8 cellular contexts compared by ENCODE assay signal in the genomic region with DNA sequence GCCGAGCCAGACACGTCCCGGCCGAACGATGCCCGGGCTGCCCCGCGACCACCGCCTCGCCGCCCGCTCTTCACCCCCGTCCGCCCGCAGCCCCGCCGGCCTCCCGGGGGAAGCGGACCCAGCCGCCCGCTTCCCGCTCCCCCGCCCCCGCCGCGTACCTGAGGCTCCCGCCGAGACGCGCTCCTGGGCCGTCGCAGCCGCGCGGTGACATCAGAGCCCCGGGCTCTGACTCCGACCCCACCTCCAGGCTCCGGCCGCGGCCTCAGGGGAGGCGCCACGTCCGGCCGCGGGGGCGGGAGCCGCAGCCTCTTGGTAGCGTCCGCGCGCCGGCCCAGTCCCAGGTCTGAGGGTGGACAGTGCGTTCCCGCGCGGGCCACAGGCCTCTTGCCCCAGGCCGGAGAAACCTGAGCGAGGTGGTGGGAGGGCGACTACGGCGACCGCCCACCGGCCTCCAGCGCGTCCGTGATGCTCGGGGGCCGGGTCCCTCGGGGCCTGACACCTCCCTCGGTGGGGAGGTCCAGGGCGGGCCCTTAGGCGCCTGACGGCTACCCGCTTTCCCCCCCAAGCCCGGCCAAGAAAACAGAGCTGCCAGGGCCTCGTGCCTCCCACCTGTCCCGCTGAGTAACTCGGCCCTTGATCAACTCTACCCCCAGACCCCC. TPM values are rescaled to one million over a fixed set of nuclear protein-coding genes. Genes with fewer than 3 reads are reported as not detected.
DNase-seq lines count a peak whose midpoint lies in the region; ATAC-seq and TF ChIP-seq lines count a peak whose summit lies in the region.

A gene with protein sequence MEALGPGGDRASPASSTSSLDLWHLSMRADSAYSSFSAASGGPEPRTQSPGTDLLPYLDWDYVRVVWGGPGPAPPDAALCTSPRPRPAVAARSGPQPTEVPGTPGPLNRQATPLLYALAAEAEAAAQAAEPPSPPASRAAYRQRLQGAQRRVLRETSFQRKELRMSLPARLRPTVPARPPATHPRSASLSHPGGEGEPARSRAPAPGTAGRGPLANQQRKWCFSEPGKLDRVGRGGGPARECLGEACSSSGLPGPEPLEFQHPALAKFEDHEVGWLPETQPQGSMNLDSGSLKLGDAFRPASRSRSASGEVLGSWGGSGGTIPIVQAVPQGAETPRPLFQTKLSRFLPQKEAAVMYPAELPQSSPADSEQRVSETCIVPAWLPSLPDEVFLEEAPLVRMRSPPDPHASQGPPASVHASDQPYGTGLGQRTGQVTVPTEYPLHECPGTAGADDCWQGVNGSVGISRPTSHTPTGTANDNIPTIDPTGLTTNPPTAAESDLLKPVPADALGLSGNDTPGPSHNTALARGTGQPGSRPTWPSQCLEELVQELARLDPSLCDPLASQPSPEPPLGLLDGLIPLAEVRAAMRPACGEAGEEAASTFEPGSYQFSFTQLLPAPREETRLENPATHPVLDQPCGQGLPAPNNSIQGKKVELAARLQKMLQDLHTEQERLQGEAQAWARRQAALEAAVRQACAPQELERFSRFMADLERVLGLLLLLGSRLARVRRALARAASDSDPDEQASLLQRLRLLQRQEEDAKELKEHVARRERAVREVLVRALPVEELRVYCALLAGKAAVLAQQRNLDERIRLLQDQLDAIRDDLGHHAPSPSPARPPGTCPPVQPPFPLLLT (minus strand): TSS at position 212 of the 659 bp plus-strand sequence. CDS start 4,507 bp downstream, outside the sequence.

- H3K27ac Mint-ChIP-seq in activated naive CD4-positive, alpha-beta T cell treated with anti-CD3 and anti-CD28 coated beads, Interleukin-2, amount 50 U/mL, for 72 hours = peak within 1 kb of the TSS in 1 of 2 donors; percentile 77

- TF ChIP-seq CTCF in A673 (conservative IDR thresholded peaks at IDR 0.05; ENCODE audit: low read depth, low read length) = no peak
- no peak for TF ChIP-seq CTCF in NB4 (IDR thresholded peaks at IDR 0.05; ENCODE audit: low read depth, low read length)

- POLR2A ChIA-PET in A673 (lab: Charles Lee; ENCODE audit: low non-redundant PET) (no interaction called here), HEK293T (lab: Yijun Ruan, JAX) (interaction anchor here (0.7 to 4.2 kb wide), 12 partner anchors 10 to 93 kb away, joined by 3 to 29 read pairs (median 4); a partner anchor contains a TSS)

- intact Hi-C loops in A673 (cut with micrococcal nuclease; ENCODE audit: unreplicated experiment) (loop anchor here (2.0 kb wide), 1 partner anchor 52 kb away; no protein-coding TSS in a partner anchor), cardiac septum (cut with DNase I) (loop anchor here (1.0 to 2.0 kb wide), 2 partner anchors 36 to 53 kb away; a partner anchor contains a TSS), posterior vena cava (cut with DNase I) (no loop called here)

- BruUV-seq in A673 (replicated peaks; lab: Mats Ljungman, UMichigan) = no TSS peak

- TF ChIP-seq POLR2A in GM10847 (IDR thresholded peaks at IDR 0.05; ENCODE audit: extremely low read depth, insufficient read length) (peak; percentile 27), NB4 (IDR thresholded peaks at IDR 0.05; ENCODE audit: extremely low read depth, insufficient read length) (no peak)

- CTCF ChIA-PET in A673 (lab: Charles Lee) (interaction anchor here (1.5 kb wide), 1 partner anchor 11 kb away, joined by 5 read pairs; no protein-coding TSS in a partner anchor), HEK293T (lab: Yijun Ruan, JAX) (interaction anchor here (0.6 to 4.5 kb wide), 2 partner anchors 10 to 53 kb away, joined by 3 to 21 read pairs; no protein-coding TSS in a partner anchor)

- peaks cover 9% of the 10 kb centered on the region for H3K27me3 ChIP-seq in A673 (replicated peaks; ENCODE audit: insufficient read depth, low read depth, low read length, poor library complexity)

- no peaks in the 10 kb centered on the region for H3K9me3 ChIP-seq in A673 (ENCODE audit: low read depth, low read length, poor library complexity, severe bottlenecking)

- H3K27ac ChIP-seq in A673 (ENCODE audit: low read depth, low read length, poor library complexity, severe bottlenecking) = no peak within 1 kb of the TSS

- H3K9me3 Mint-ChIP-seq in activated naive CD4-positive, alpha-beta T cell treated with anti-CD3 and anti-CD28 coated beads, Interleukin-2, amount 50 U/mL, for 72 hours = no peaks in the 10 kb centered on the region

- H3K4me3 ChIP-seq in A673 (ENCODE audit: low read depth, low read length, poor library complexity, severe bottlenecking) (peak within 1 kb of the TSS; percentile 56), NB4 (ENCODE audit: low read depth, low read length) (peak within 1 kb of the TSS; percentile 40)

- H3K4me1 ChIP-seq in A673 (ENCODE audit: insufficient read depth, low read length, poor library complexity, severe bottlenecking) = peaks cover 2% of the 10 kb centered on the region

- DNase-seq in A673 (ENCODE audit: low spot score) (no peak), HEK293T (ENCODE audit: extremely low spot score) (peak; percentile 56), NB4 (ENCODE audit: low read depth) (peak; percentile 53), cardiac septum (ENCODE audit: low spot score) (peak; percentile 82), posterior vena cava (ENCODE audit: low spot score) (peak; percentile 88), Ammon's horn (ENCODE audit: low spot score) (no peak)
- DNase-seq in activated naive CD4-positive, alpha-beta T cell treated with anti-CD3 and anti-CD28 coated beads, Interleukin-2, amount 50 U/mL, for 72 hours (ENCODE audit: low spot score in 2 of 2) = no peak

- no peaks in the 10 kb centered on the region for H3K36me3 ChIP-seq in A673 (ENCODE audit: insufficient read depth, low read length, poor library complexity, severe bottlenecking)

- ATAC-seq in activated naive CD4-positive, alpha-beta T cell treated with anti-CD3 and anti-CD28 coated beads, Interleukin-2, amount 50 U/mL, for 72 hours = peak; percentile 48 to 72

- no peaks in the 10 kb centered on the region for H3K36me3 Mint-ChIP-seq in activated naive CD4-positive, alpha-beta T cell treated with anti-CD3 and anti-CD28 coated beads, Interleukin-2, amount 50 U/mL, for 72 hours

TF ChIP-seq in HEK293T, 16 proteins besides CTCF, POLR2A, EP300 and RAD21:
- TF ChIP-seq ELF4 (IDR thresholded peaks at IDR 0.05) (no peak), HDGF (IDR thresholded peaks at IDR 0.05; ENCODE audit: borderline replicate concordance) (no peak), SUZ12 (IDR thresholded peaks at IDR 0.05) (no peak), CTBP1 (IDR thresholded peaks at IDR 0.05; ENCODE audit: borderline replicate concordance) (no peak), LEF1 (IDR thresholded peaks at IDR 0.05; ENCODE audit: borderline replicate concordance) (no peak)
- TF ChIP-seq, protein P1, sequence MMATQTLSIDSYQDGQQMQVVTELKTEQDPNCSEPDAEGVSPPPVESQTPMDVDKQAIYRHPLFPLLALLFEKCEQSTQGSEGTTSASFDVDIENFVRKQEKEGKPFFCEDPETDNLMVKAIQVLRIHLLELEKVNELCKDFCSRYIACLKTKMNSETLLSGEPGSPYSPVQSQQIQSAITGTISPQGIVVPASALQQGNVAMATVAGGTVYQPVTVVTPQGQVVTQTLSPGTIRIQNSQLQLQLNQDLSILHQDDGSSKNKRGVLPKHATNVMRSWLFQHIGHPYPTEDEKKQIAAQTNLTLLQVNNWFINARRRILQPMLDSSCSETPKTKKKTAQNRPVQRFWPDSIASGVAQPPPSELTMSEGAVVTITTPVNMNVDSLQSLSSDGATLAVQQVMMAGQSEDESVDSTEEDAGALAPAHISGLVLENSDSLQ (IDR thresholded peaks at IDR 0.05) = no peak

RNA-seq across cellular contexts. Expression of the gene that starts here (rescaled TPM):
- 0.28 and 0.54 TPM in 2 replicates for total RNA-seq in A673 (2021)
- 1 to 10 TPM; 1.3 to 2.3 TPM for total RNA-seq in activated naive CD4-positive, alpha-beta T cell treated with anti-CD3 and anti-CD28 coated beads, Interleukin-2, amount 50 U/mL, for 72 hours
- total RNA-seq in cardiac septum = 4.7 TPM
- total RNA-seq in posterior vena cava = 1 to 10 TPM; 5.2 to 6.8 TPM

Comparison
In these comparisons a context has a peak if more than half of its experiments do, and no peak if none do; other contexts are left out.
1. DNase-seq: peak in HEK293T (single experiment), NB4 (single experiment), cardiac septum (single experiment) and posterior vena cava (single experiment); none in A673 (single experiment), activated naive CD4-positive, alpha-beta T cell treated with anti-CD3 and anti-CD28 coated beads, Interleukin-2, amount 50 U/mL, for 72 hours (0 of 2) and Ammon's horn (single experiment).
2. intact Hi-C loops: an anchor here in A673 (2.0 kb wide) and cardiac septum (1.0 to 2.0 kb wide); none called in posterior vena cava.